In genomic region chr1:56424744-56425493, GRCh38 we compare ENCODE assay signal across 8 cellular contexts.
A peak's percentile ranks its signal among the peaks of the same experiment; 100 is the strongest.
DNase-seq lines count a peak whose midpoint lies in the region; ATAC-seq and TF ChIP-seq lines count a peak whose summit lies in the region.

No MANE protein-coding gene starts in this region.

- no peak overlapping the region for H4K91ac ChIP-seq in IMR-90 (ENCODE audit: insufficient read depth, low read depth, low read length)

- ATAC-seq in IMR-90 (ENCODE audit: low read depth): no peak
- peak; percentile 48; the same call in 2 of the 3 replicates for ATAC-seq in RWPE2 (ENCODE audit: low read depth)
- ATAC-seq in GM18858 (IDR thresholded peaks at IDR 0.05; ENCODE audit: unreplicated experiment): no peak

- no peak overlapping the region for H2BK20ac ChIP-seq in IMR-90 (ENCODE audit: low read depth, low read length)

- no peak overlapping the region for H3K23ac ChIP-seq in IMR-90 (ENCODE audit: low read depth, low read length)

- no peak overlapping the region for H2BK120ac ChIP-seq in IMR-90 (ENCODE audit: low read depth, low read length)

- TF ChIP-seq RAD21 in IMR-90 (IDR thresholded peaks at IDR 0.05; ENCODE audit: low read length): no peak

- no peak overlapping the region for H3K18ac ChIP-seq in IMR-90 (ENCODE audit: low read depth, low read length)

- WGBS in IMR-90 (ENCODE audit: extremely low coverage in 2 of 2, insufficient read length in 1 of 2), 2 experiments: 70% methylated on average over 2 of the region's 6 CpGs; no CpG with 5 or more reads in 1 of the 2 experiments

- H3K9ac ChIP-seq in IMR-90 (ENCODE audit: low read depth, low read length): no peak overlapping the region
- no peak overlapping the region for H3K9ac ChIP-seq in colonic mucosa (ENCODE audit: low read depth in 2 of 2, low read length in 2 of 2)

- H3K4me3 ChIP-seq in IMR-90 (ENCODE audit: insufficient read depth, low read depth, low read length) (no peak overlapping the region), RWPE2 (ENCODE audit: severe bottlenecking) (no peak overlapping the region), colonic mucosa (no peak overlapping the region)

- H2AK9ac ChIP-seq in IMR-90 (replicated peaks; ENCODE audit: low read depth, low read length, poor library complexity): no peak overlapping the region

- dilution Hi-C loops in IMR-90 (cut with HindIII; ENCODE audit: low sequenced_read_pairs, unreplicated experiment): no loop called here

- no peak overlapping the region for H2BK15ac ChIP-seq in IMR-90 (ENCODE audit: low read depth, low read length)

- no peak for TF ChIP-seq POLR2A in IMR-90 (IDR thresholded peaks at IDR 0.05; ENCODE audit: low read depth, low read length)

- BruUV-seq in IMR-90 (replicated peaks; lab: Mats Ljungman, UMichigan): no TSS peak

- H4K20me1 ChIP-seq in IMR-90 (ENCODE audit: insufficient read depth, low read length): no peaks in the 10 kb centered on the region

- H3K9me3 ChIP-seq in IMR-90 (ENCODE audit: control insufficient read depth, insufficient read depth, low read length) (no peaks in the 10 kb centered on the region), RWPE2 (ENCODE audit: severe bottlenecking) (no peaks in the 10 kb centered on the region), colonic mucosa (no peaks in the 10 kb centered on the region)

- H3K4ac ChIP-seq in IMR-90 (ENCODE audit: low read depth, low read length): no peak overlapping the region

- H3K36me3 ChIP-seq in IMR-90 (ENCODE audit: control insufficient read depth, insufficient read depth, low read length) (no peaks in the 10 kb centered on the region), RWPE2 (ENCODE audit: low read depth) (no peaks in the 10 kb centered on the region), colonic mucosa (no peaks in the 10 kb centered on the region)

- POLR2A ChIA-PET in IMR-90 (lab: Charles Lee; ENCODE audit: unreplicated experiment): no interaction called here

- H3K79me1 ChIP-seq in IMR-90 (ENCODE audit: low read depth in 1 of 2, low read length in 2 of 2): no peaks in the 10 kb centered on the region

- H2AFZ ChIP-seq in IMR-90 (replicated peaks; ENCODE audit: low read length, poor library complexity): no peak overlapping the region

- no peaks in the 10 kb centered on the region; the same call in 1 of the 2 replicates for H3K9me1 ChIP-seq in IMR-90 (ENCODE audit: insufficient read depth, low read length)

- H3K14ac ChIP-seq in IMR-90 (replicated peaks; ENCODE audit: low read depth, low read length): no peak overlapping the region

- H3K56ac ChIP-seq in IMR-90 (ENCODE audit: extremely low read depth, insufficient read depth, low read length): no peak overlapping the region

- DNase-seq in IMR-90 (peak; percentile 71), RWPE2 (ENCODE audit: low spot score) (no peak), glomerular visceral epithelial cell (ENCODE audit: extremely low spot score) (peak; percentile 78), smooth muscle cell of the brain vasculature (ENCODE audit: low read depth, low spot score) (peak; percentile 46), colonic mucosa (no peak), foreskin melanocyte (no peak), GM19240 (ENCODE audit: insufficient read length, low spot score) (no peak)

- intact Hi-C loops in IMR-90 (cut with micrococcal nuclease): no loop called here
- intact Hi-C loops in colonic mucosa (cut with DNase I): no loop called here

- H4K8ac ChIP-seq in IMR-90 (ENCODE audit: low read depth in 2 of 2, low read length in 2 of 2): no peak overlapping the region

- H3K27me3 ChIP-seq in IMR-90 (ENCODE audit: control insufficient read depth, insufficient read depth, low read length) (no peaks in the 10 kb centered on the region), RWPE2 (ENCODE audit: insufficient read depth, poor library complexity, severe bottlenecking) (no peaks in the 10 kb centered on the region), colonic mucosa (no peaks in the 10 kb centered on the region)

- peaks cover under 1% of the 10 kb centered on the region; the same call in 1 of the 2 replicates for H3K4me1 ChIP-seq in IMR-90 (ENCODE audit: control insufficient read depth, insufficient read depth, low read length)
- no peaks in the 10 kb centered on the region for H3K4me1 ChIP-seq in RWPE2 (ENCODE audit: insufficient read depth, poor library complexity, severe bottlenecking)
- H3K4me1 ChIP-seq in colonic mucosa: no peaks in the 10 kb centered on the region

- in situ Hi-C loops in IMR-90 (cut with MboI; ENCODE audit: low sequenced_read_pairs): no loop called here

- H2BK5ac ChIP-seq in IMR-90 (ENCODE audit: low read depth, low read length, poor library complexity, severe bottlenecking): no peak overlapping the region

- no peak overlapping the region for H3K27ac ChIP-seq in IMR-90 (ENCODE audit: insufficient read depth, low read length)
- no peak overlapping the region for H3K27ac ChIP-seq in RWPE2 (ENCODE audit: poor library complexity, severe bottlenecking)
- no peak overlapping the region for H3K27ac ChIP-seq in colonic mucosa

- no peak overlapping the region for H3K4me2 ChIP-seq in IMR-90 (ENCODE audit: low read depth, low read length)

- TF ChIP-seq CTCF in IMR-90 (conservative IDR thresholded peaks at IDR 0.05; ENCODE audit: low read depth, low read length) (no peak), RWPE2 (IDR thresholded peaks at IDR 0.05; ENCODE audit: poor library complexity, severe bottlenecking) (no peak), colonic mucosa (IDR thresholded peaks at IDR 0.05) (no peak)

- H2AK5ac ChIP-seq in IMR-90 (ENCODE audit: low read depth, low read length): no peak overlapping the region

- CTCF ChIA-PET in IMR-90 (lab: Yijun Ruan, JAX): interaction anchor here (0.6 kb wide), 1 partner anchor 13 kb away, joined by 3 read pairs; no protein-coding TSS in a partner anchor

- H4K5ac ChIP-seq in IMR-90 (ENCODE audit: low read depth, low read length): no peak overlapping the region

TF ChIP-seq in IMR-90, 13 proteins besides CTCF, POLR2A, EP300 and RAD21:
- TF ChIP-seq BHLHE40 (IDR thresholded peaks at IDR 0.05; ENCODE audit: low read depth, low read length): no peak
- no peak for TF ChIP-seq MXI1 (IDR thresholded peaks at IDR 0.05; ENCODE audit: borderline replicate concordance, low read depth, low read length)
- no peak for TF ChIP-seq FOS (IDR thresholded peaks at IDR 0.05; ENCODE audit: low read depth, low read length)
- TF ChIP-seq RFX5 (IDR thresholded peaks at IDR 0.05; ENCODE audit: low read depth, low read length): no peak
- TF ChIP-seq SMC3 (IDR thresholded peaks at IDR 0.05; ENCODE audit: low read depth, low read length): no peak
- no peak for TF ChIP-seq MAFK (IDR thresholded peaks at IDR 0.05; ENCODE audit: low read depth, low read length)
- no peak for TF ChIP-seq CEBPB (IDR thresholded peaks at IDR 0.05; ENCODE audit: low read depth, low read length)
- no peak for TF ChIP-seq RCOR1 (IDR thresholded peaks at IDR 0.05; ENCODE audit: insufficient replicate concordance, low read length)
- TF ChIP-seq NFE2L2 (IDR thresholded peaks at IDR 0.05; ENCODE audit: low read depth, low read length): no peak
- no peak for TF ChIP-seq MAZ (IDR thresholded peaks at IDR 0.05; ENCODE audit: borderline replicate concordance, low read depth, low read length)
- TF ChIP-seq ELK1 (IDR thresholded peaks at IDR 0.05; ENCODE audit: borderline replicate concordance, low read depth, low read length): no peak
- no peak for TF ChIP-seq USF2 (IDR thresholded peaks at IDR 0.05; ENCODE audit: low read depth, low read length)
- TF ChIP-seq CHD1 (IDR thresholded peaks at IDR 0.05; ENCODE audit: low read depth, low read length): no peak

Comparison
In these comparisons a context has a peak if more than half of its experiments do, and no peak if none do; other contexts are left out.
1. DNase-seq: peak in IMR-90 (single experiment), glomerular visceral epithelial cell (single experiment) and smooth muscle cell of the brain vasculature (single experiment); none in RWPE2 (single experiment), colonic mucosa (single experiment), foreskin melanocyte (single experiment) and GM19240 (single experiment).